ENCODE assay signal across 18 cellular contexts in genomic region chr2:39140322-39140847, GRCh38. TPM values are rescaled to one million over a fixed set of nuclear protein-coding genes. Genes with fewer than 3 reads are reported as not detected.
A peak's percentile ranks its signal among the peaks of the same experiment; 100 is the strongest.
DNase-seq lines count a peak whose midpoint lies in the region; ATAC-seq and TF ChIP-seq lines count a peak whose summit lies in the region.
"Had no signal": no experiment of that assay in that cellular context is flagged by ENCODE, and none has a peak within 500 bp of the region (broad histone marks: within the 10 kb centered on the region; RNA-seq: fewer than 3 reads in every experiment).

No MANE protein-coding gene starts in this region.

- H3K4me1 Mint-ChIP-seq in activated CD4-positive, alpha-beta memory T cell treated with anti-CD3 and anti-CD28 coated beads, Interleukin-2, amount 10 ng/mL, durations not matched to agents 7 days and 5 days, result peaks cover 84% of the 10 kb centered on the region

- DNase-seq in SIG-M5 treated with dmso at 0.1 percent for 504 hours (lab: John Stamatoyannopoulos, UW; ENCODE audit: unreplicated experiment) (peak; percentile 88), SIG-M5 (lab: John Stamatoyannopoulos, UW) (no peak), MV-4-11 (lab: John Stamatoyannopoulos, UW) (peak; percentile 60), right lobe of liver (no peak), stomach (no peak), sciatic nerve (ENCODE audit: low spot score) (no peak), GOT3 (lab: John Stamatoyannopoulos, UW) (no peak)
- no peak for DNase-seq in activated CD4-positive, alpha-beta memory T cell treated with anti-CD3 and anti-CD28 coated beads, Interleukin-2, amount 10 ng/mL, durations not matched to agents 7 days and 5 days
- DNase-seq: activated naive CD4-positive, alpha-beta T cell; CD4-positive, alpha-beta T cell; HCEC 1CT; naive thymus-derived CD4-positive, alpha-beta T cell; NCI-H510A; SHP77; testis had no signal

- H3K4me1 ChIP-seq in right lobe of liver, result peaks cover 0 to 32% (median 4%) of the 10 kb centered on the region in 4 donors
- H3K4me1 ChIP-seq in stomach, result peaks cover 0 to 24% (median 11%) of the 10 kb centered on the region in 4 donors
- H3K4me1 ChIP-seq: breast epithelium, prostate gland had no signal

- POLR2A ChIA-PET in activated CD4-positive, alpha-beta memory T cell treated with anti-CD3 and anti-CD28 coated beads, Interleukin-2, amount 10 ng/mL, durations not matched to agents 7 days and 5 days (lab: Charles Lee), result interaction anchor here (1.0 to 16.3 kb wide), 5 partner anchors 17 to 87 kb away, joined by 3 to 770 read pairs (median 6); partner anchors contain the start of gene SOS1

- TF ChIP-seq EP300 in stomach (IDR thresholded peaks at IDR 0.05), result no peak

- peaks cover 2% of the 10 kb centered on the region for H3K36me3 Mint-ChIP-seq in activated CD4-positive, alpha-beta memory T cell treated with anti-CD3 and anti-CD28 coated beads, Interleukin-2, amount 10 ng/mL, durations not matched to agents 7 days and 5 days (ENCODE audit: low read depth)

- H3K27me3 ChIP-seq in right lobe of liver (no peaks in the 10 kb centered on the region), stomach (no peaks in the 10 kb centered on the region)
- H3K27me3 ChIP-seq: breast epithelium, testis had no signal

- intact Hi-C loops in right lobe of liver (cut with DNase I) (no loop called here), stomach (cut with DNase I; ENCODE audit: low total_unique reads) (no loop called here), sciatic nerve (cut with DNase I) (no loop called here)

- peaks cover 3% of the 10 kb centered on the region for H3K9me3 Mint-ChIP-seq in activated CD4-positive, alpha-beta memory T cell treated with anti-CD3 and anti-CD28 coated beads, Interleukin-2, amount 10 ng/mL, durations not matched to agents 7 days and 5 days
- H3K9me3 Mint-ChIP-seq: CD4-positive, alpha-beta T cell; naive thymus-derived CD4-positive, alpha-beta T cell had no signal

- WGBS in right lobe of liver (ENCODE audit: insufficient coverage, low coverage, low lambda C conversion rate, missing lambda C conversion rate), result 13% methylated on average over 3 of the region's 3 CpGs
- WGBS in stomach, 5 donors, result 22 to 53% (median 39%) methylated on average over 3 of the region's 3 CpGs

- ATAC-seq in right lobe of liver, result peak; percentile 59 to 88 (median 74)
- ATAC-seq in sciatic nerve, result no peak
- ATAC-seq: naive thymus-derived CD4-positive, alpha-beta T cell had no signal

- TF ChIP-seq CTCF in right lobe of liver (IDR thresholded peaks at IDR 0.05), result no peak
- TF ChIP-seq CTCF in stomach (IDR thresholded peaks at IDR 0.05), result no peak

- TF ChIP-seq POLR2A in right lobe of liver (IDR thresholded peaks at IDR 0.05) (no peak), stomach (IDR thresholded peaks at IDR 0.05) (no peak)

- H3K4me3 Mint-ChIP-seq in activated CD4-positive, alpha-beta memory T cell treated with anti-CD3 and anti-CD28 coated beads, Interleukin-2, amount 10 ng/mL, durations not matched to agents 7 days and 5 days, result no peak overlapping the region
- H3K4me3 Mint-ChIP-seq: CD4-positive, alpha-beta T cell had no signal

- H3K36me3 ChIP-seq in right lobe of liver (no peaks in the 10 kb centered on the region), stomach (no peaks in the 10 kb centered on the region)
- H3K36me3 ChIP-seq: breast epithelium, prostate gland had no signal

- no peaks in the 10 kb centered on the region for H3K27me3 Mint-ChIP-seq in activated CD4-positive, alpha-beta memory T cell treated with anti-CD3 and anti-CD28 coated beads, Interleukin-2, amount 10 ng/mL, durations not matched to agents 7 days and 5 days
- H3K27me3 Mint-ChIP-seq: CD4-positive, alpha-beta T cell; naive thymus-derived CD4-positive, alpha-beta T cell had no signal

- H3K9me3 ChIP-seq in right lobe of liver, result no peaks in the 10 kb centered on the region
- H3K9me3 ChIP-seq in stomach, result no peaks in the 10 kb centered on the region
- H3K9me3 ChIP-seq: breast epithelium, prostate gland, testis had no signal

- CTCF ChIA-PET in activated CD4-positive, alpha-beta memory T cell treated with anti-CD3 and anti-CD28 coated beads, Interleukin-2, amount 10 ng/mL, durations not matched to agents 7 days and 5 days (lab: Charles Lee), result interaction anchor here (1.0 to 1.6 kb wide), 4 partner anchors 16 to 75 kb away, joined by 3 to 9 read pairs (median 4); partner anchors contain the start of gene SOS1

- H3K4me3 ChIP-seq in right lobe of liver (no peak overlapping the region), stomach (no peak overlapping the region)
- H3K4me3 ChIP-seq: breast epithelium, prostate gland, testis had no signal

- H3K27ac ChIP-seq in right lobe of liver, result peak overlapping the region in 2 of 3 donors; percentile 17 to 59
- no peak overlapping the region for H3K27ac ChIP-seq in stomach
- H3K27ac ChIP-seq: KMS-11, prostate gland, testis had no signal

- H3K27ac Mint-ChIP-seq in activated CD4-positive, alpha-beta memory T cell treated with anti-CD3 and anti-CD28 coated beads, Interleukin-2, amount 10 ng/mL, durations not matched to agents 7 days and 5 days, result peak overlapping the region; percentile 93
- H3K27ac Mint-ChIP-seq: CD4-positive, alpha-beta T cell had no signal

RNA-seq across cellular contexts. Expression of gene SOS1, which starts 19.5 kb away (rescaled TPM):
- total RNA-seq in activated CD4-positive, alpha-beta memory T cell treated with anti-CD3 and anti-CD28 coated beads, Interleukin-2, amount 10 ng/mL, durations not matched to agents 7 days and 5 days, result 100 to 1,000 TPM; 229 to 254 TPM
- total RNA-seq in right lobe of liver (10 to 100 TPM in 5 of 6 experiments, 1 to 10 TPM in 1; 9.6 to 20.1 (median 16.5) TPM), stomach (10 to 100 TPM in 4 of 5 donors, 1 to 10 TPM in 1; 5.2 to 46.4 (median 39.7) TPM), sciatic nerve (53.9 TPM)
- polyA plus RNA-seq in stomach, result 1 to 10 TPM; 4.5 to 6.3 (median 6.3) TPM

Comparison
In these comparisons a context has a peak if more than half of its experiments do, and no peak if none do; other contexts are left out.
1. DNase-seq: peak in SIG-M5 treated with dmso at 0.1 percent for 504 hours (single experiment) and MV-4-11 (single experiment); none in SIG-M5 (single experiment), activated CD4-positive, alpha-beta memory T cell treated with anti-CD3 and anti-CD28 coated beads, Interleukin-2, amount 10 ng/mL, durations not matched to agents 7 days and 5 days (single experiment), right lobe of liver (0 of 3), stomach (single experiment), sciatic nerve (single experiment) and GOT3 (single experiment).
2. H3K27ac ChIP-seq: peak in right lobe of liver (2 of 3); none in stomach (0 of 5).